21 cellular contexts compared by ENCODE assay signal in genomic region chr6:167714166-167714565, GRCh38.
A peak's percentile ranks its signal among the peaks of the same experiment; 100 is the strongest.
DNase-seq lines count a peak whose midpoint lies in the region; ATAC-seq and TF ChIP-seq lines count a peak whose summit lies in the region.
"Had no signal": no experiment of that assay in that cellular context is flagged by ENCODE, and none has a peak within 500 bp of the region (broad histone marks: within the 10 kb centered on the region; RNA-seq: fewer than 3 reads in every experiment).

No MANE protein-coding gene starts in this region.

- no peaks in the 10 kb centered on the region for H3K79me2 ChIP-seq in hepatocyte

- H3K27ac ChIP-seq in heart left ventricle (no peak overlapping the region), hepatocyte (no peak overlapping the region)
- H3K27ac ChIP-seq: SJSA1 had no signal

- H3K27ac Mint-ChIP-seq in nephron progenitor cell (peak overlapping the region; percentile 9), type B pancreatic cell (no peak overlapping the region)
- no peak overlapping the region for H3K27ac Mint-ChIP-seq in activated naive CD8-positive, alpha-beta T cell treated with anti-CD3 and anti-CD28 coated beads for 36 hours
- H3K27ac Mint-ChIP-seq: IgD-negative memory B cell had no signal

- H3K9me3 ChIP-seq in heart left ventricle = no peaks in the 10 kb centered on the region
- no peaks in the 10 kb centered on the region for H3K9me3 ChIP-seq in hepatocyte (ENCODE audit: low read depth)
- H3K9me3 ChIP-seq: SJSA1 had no signal

- H3K4me3 Mint-ChIP-seq in nephron progenitor cell (peak overlapping the region; percentile 13), type B pancreatic cell (no peak overlapping the region)
- no peak overlapping the region for H3K4me3 Mint-ChIP-seq in activated naive CD8-positive, alpha-beta T cell treated with anti-CD3 and anti-CD28 coated beads for 36 hours
- H3K4me3 Mint-ChIP-seq: IgD-negative memory B cell had no signal

- peaks cover 16% of the 10 kb centered on the region for H3K27me3 Mint-ChIP-seq in nephron progenitor cell (ENCODE audit: low read depth, poor library complexity)
- H3K27me3 Mint-ChIP-seq in type B pancreatic cell = peaks cover 38% of the 10 kb centered on the region
- peaks cover 85% of the 10 kb centered on the region for H3K27me3 Mint-ChIP-seq in activated naive CD8-positive, alpha-beta T cell treated with anti-CD3 and anti-CD28 coated beads for 36 hours

- peak overlapping the region; percentile 22 for H2AFZ ChIP-seq in hepatocyte

- no peak overlapping the region for H3K4me3 ChIP-seq in heart left ventricle
- H3K4me3 ChIP-seq in hepatocyte = no peak overlapping the region
- H3K4me3 ChIP-seq: GM12878, SJSA1 had no signal

- H3K36me3 ChIP-seq in heart left ventricle = no peaks in the 10 kb centered on the region
- no peaks in the 10 kb centered on the region for H3K36me3 ChIP-seq in hepatocyte (replicated peaks; ENCODE audit: insufficient read depth, low read depth)
- H3K36me3 ChIP-seq: SJSA1 had no signal

- no peak for DNase-seq in left ventricle myocardium superior
- no peak for DNase-seq in heart left ventricle
- DNase-seq in hepatocyte (ENCODE audit: low spot score) = no peak
- no peak for DNase-seq in nephron progenitor cell
- peak; percentile 34 for DNase-seq in type B pancreatic cell (ENCODE audit: extremely low spot score, unreplicated experiment)
- no peak for DNase-seq in DMS 273 (lab: John Stamatoyannopoulos, UW; ENCODE audit: unreplicated experiment)
- no peak for DNase-seq in GM19240 (ENCODE audit: insufficient read length, low spot score)
- DNase-seq in activated naive CD8-positive, alpha-beta T cell treated with anti-CD3 and anti-CD28 coated beads for 36 hours = no peak
- DNase-seq: AML-193, DMS79 treated with DMSO at 0.1 percent for 48 hours, GOT3, NCI-H1105, NCI-H146, NCI-H2029, NCI-H226, NCI-H524, OCI-M1 had no signal

- intact Hi-C loops in left ventricle myocardium superior (cut with micrococcal nuclease) = no loop called here
- intact Hi-C loops in heart left ventricle (cut with DNase I) = no loop called here

- peak overlapping the region; percentile 18 for H3K4me2 ChIP-seq in hepatocyte

- H3K9me2 ChIP-seq in hepatocyte (replicated peaks; ENCODE audit: insufficient read depth) = no peaks in the 10 kb centered on the region

- 51 to 57% (median 53%) methylated on average over 7 of the region's 7 CpGs for WGBS in heart left ventricle, 4 donors
- 60% methylated on average over 7 of the region's 7 CpGs for WGBS in hepatocyte (ENCODE audit: low lambda C conversion rate, missing lambda C conversion rate)

- H3K4me1 Mint-ChIP-seq in nephron progenitor cell = peaks cover 46% of the 10 kb centered on the region
- H3K4me1 Mint-ChIP-seq in type B pancreatic cell (ENCODE audit: unreplicated experiment) = peaks cover 7% of the 10 kb centered on the region
- H3K4me1 Mint-ChIP-seq in activated naive CD8-positive, alpha-beta T cell treated with anti-CD3 and anti-CD28 coated beads for 36 hours = peaks cover under 1% of the 10 kb centered on the region
- H3K4me1 Mint-ChIP-seq: CD14-positive monocyte, IgD-negative memory B cell had no signal

- no peak for TF ChIP-seq CTCF in heart left ventricle (IDR thresholded peaks at IDR 0.05)
- no peak for TF ChIP-seq CTCF in hepatocyte (IDR thresholded peaks at IDR 0.05; ENCODE audit: poor library complexity)
- no peak for TF ChIP-seq CTCF in nephron progenitor cell (IDR thresholded peaks at IDR 0.05)
- TF ChIP-seq CTCF in type B pancreatic cell (conservative IDR thresholded peaks at IDR 0.05) = no peak

- ATAC-seq in left ventricle myocardium superior (peak; percentile 30), heart left ventricle (no peak)
- ATAC-seq: GM12878 had no signal

- H4K20me1 ChIP-seq in hepatocyte (ENCODE audit: insufficient read depth, poor library complexity, severe bottlenecking) = no peaks in the 10 kb centered on the region

- H3K9me3 Mint-ChIP-seq in nephron progenitor cell (peaks cover 10% of the 10 kb centered on the region), type B pancreatic cell (peaks cover 1% of the 10 kb centered on the region)
- peaks cover 4% of the 10 kb centered on the region for H3K9me3 Mint-ChIP-seq in activated naive CD8-positive, alpha-beta T cell treated with anti-CD3 and anti-CD28 coated beads for 36 hours

- H3K36me3 Mint-ChIP-seq in nephron progenitor cell (ENCODE audit: low read depth) (no peaks in the 10 kb centered on the region), type B pancreatic cell (no peaks in the 10 kb centered on the region)
- H3K36me3 Mint-ChIP-seq in activated naive CD8-positive, alpha-beta T cell treated with anti-CD3 and anti-CD28 coated beads for 36 hours = no peaks in the 10 kb centered on the region
- H3K36me3 Mint-ChIP-seq: CD14-positive monocyte, IgD-negative memory B cell had no signal

- H3K27me3 ChIP-seq in heart left ventricle = peaks cover 0 to 9% (median 0%) of the 10 kb centered on the region in 9 donors
- no peaks in the 10 kb centered on the region for H3K27me3 ChIP-seq in hepatocyte

- H3K4me1 ChIP-seq in heart left ventricle (peaks cover 0 to 10% (median 0%) of the 10 kb centered on the region in 12 donors), hepatocyte (ENCODE audit: insufficient read depth) (peaks cover 10% of the 10 kb centered on the region)
- H3K4me1 ChIP-seq: SJSA1 had no signal

- TF ChIP-seq POLR2A in heart left ventricle (IDR thresholded peaks at IDR 0.05) = no peak
